In genomic region chr18:70431203-70431624, GRCh38 we compare ENCODE assay signal across 1 cellular context.
TF ChIP-seq lines count a peak whose summit lies in the region.

No MANE protein-coding gene starts in this region.

TF ChIP-seq in HCT116, 20 proteins besides CTCF, POLR2A, EP300 and RAD21 (continued from another document):
- TF ChIP-seq ZBTB33 (IDR thresholded peaks at IDR 0.05; ENCODE audit: extremely low read depth, insufficient replicate concordance, low read length) = no peak
- TF ChIP-seq EGR1 (IDR thresholded peaks at IDR 0.05; ENCODE audit: low read depth) = no peak
- TF ChIP-seq JUND (IDR thresholded peaks at IDR 0.05) = no peak
- no peak for TF ChIP-seq REST (IDR thresholded peaks at IDR 0.05; ENCODE audit: low read depth)
- no peak for TF ChIP-seq SP1 (IDR thresholded peaks at IDR 0.05; ENCODE audit: low read depth)
- no peak for TF ChIP-seq EZH2phosphoT487 (IDR thresholded peaks at IDR 0.05; ENCODE audit: borderline replicate concordance)
- TF ChIP-seq MAX (IDR thresholded peaks at IDR 0.05) = no peak
